In the genomic region with DNA sequence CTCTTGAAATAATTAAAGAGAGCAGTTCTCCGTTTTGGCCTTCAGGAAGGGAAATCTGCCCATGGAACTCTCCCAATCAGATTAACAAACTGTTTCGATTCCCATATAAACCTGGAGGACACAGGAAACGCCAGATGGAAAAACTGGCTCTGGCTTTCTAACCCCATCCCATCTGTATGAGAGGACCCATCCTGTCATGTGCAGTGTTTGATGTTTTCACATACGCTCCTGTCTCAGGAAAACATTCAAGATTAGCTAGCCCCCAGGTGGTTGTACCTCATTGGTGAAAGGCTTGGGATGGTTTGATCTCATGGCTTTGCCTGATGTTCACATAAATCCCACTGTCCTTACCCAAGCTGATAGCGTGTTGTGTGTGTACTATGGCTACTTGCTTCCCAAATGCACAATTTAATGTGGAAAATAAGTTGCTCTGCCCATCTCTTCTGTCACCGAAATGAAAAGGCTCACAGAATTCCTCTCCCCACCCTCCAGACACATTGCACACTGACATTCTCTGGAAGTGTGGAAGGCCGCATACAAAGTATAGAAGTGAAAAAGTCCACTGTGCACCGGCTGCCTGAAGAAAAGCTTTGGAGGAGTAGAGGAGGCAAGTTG, we compare ENCODE assay signal across 9 cellular contexts. TPM values are rescaled to one million over a fixed set of nuclear protein-coding genes. Genes with fewer than 3 reads are reported as not detected.
A peak's percentile ranks its signal among the peaks of the same experiment; 100 is the strongest.
DNase-seq lines count a peak whose midpoint lies in the region; ATAC-seq and TF ChIP-seq lines count a peak whose summit lies in the region.
"Had no signal": no experiment of that assay in that cellular context is flagged by ENCODE, and none has a peak within 500 bp of the region (broad histone marks: within the 10 kb centered on the region; RNA-seq: fewer than 3 reads in every experiment).

No MANE protein-coding gene starts in this region.

- H3K36me3 Mint-ChIP-seq in CD4-positive, CD25-positive, alpha-beta regulatory T cell = peaks cover 5% of the 10 kb centered on the region
- peaks cover 25% of the 10 kb centered on the region for H3K36me3 Mint-ChIP-seq in activated B cell treated with CpG ODN at 0.5 μM for 24 hours (ENCODE audit: low read depth)

- peaks cover 9% of the 10 kb centered on the region for H3K36me3 ChIP-seq in CD4-positive, CD25-positive, alpha-beta regulatory T cell (ENCODE audit: control insufficient read depth, insufficient read depth, low read length)
- peaks cover 0 to 4% (median 0%) of the 10 kb centered on the region in 4 donors for H3K36me3 ChIP-seq in right lobe of liver
- H3K36me3 ChIP-seq in Peyer's patch = peaks cover 0 to 23% (median 0%) of the 10 kb centered on the region in 3 donors

- no peaks in the 10 kb centered on the region for H3K9me3 ChIP-seq in CD4-positive, CD25-positive, alpha-beta regulatory T cell (ENCODE audit: control insufficient read depth in 2 of 2, low read length in 2 of 2)
- H3K9me3 ChIP-seq in right lobe of liver (no peaks in the 10 kb centered on the region), Peyer's patch (no peaks in the 10 kb centered on the region)

- CTCF ChIA-PET in activated B cell treated with CpG ODN at 0.5 μM for 24 hours (lab: Charles Lee) = interaction anchor here (1.6 to 1.8 kb wide), 2 partner anchors 15 to 158 kb away, joined by 4 to 6 read pairs; no protein-coding TSS in a partner anchor

- 71% methylated on average over 4 of the region's 8 CpGs for WGBS in right lobe of liver (ENCODE audit: insufficient coverage, low coverage, low lambda C conversion rate, missing lambda C conversion rate)

- H3K9me3 Mint-ChIP-seq in CD4-positive, CD25-positive, alpha-beta regulatory T cell = no peaks in the 10 kb centered on the region
- H3K9me3 Mint-ChIP-seq in activated B cell treated with CpG ODN at 0.5 μM for 24 hours = no peaks in the 10 kb centered on the region
- H3K9me3 Mint-ChIP-seq: activated naive CD8-positive, alpha-beta T cell treated with anti-CD3 and anti-CD28 coated beads, Interleukin-2, amount 10 ng/mL, durations not matched to agents 7 days and 5 days had no signal

- H3K27ac Mint-ChIP-seq in CD4-positive, CD25-positive, alpha-beta regulatory T cell = peak overlapping the region in 1 of 3 donors; percentile 11
- H3K27ac Mint-ChIP-seq in activated B cell treated with CpG ODN at 0.5 μM for 24 hours = no peak overlapping the region
- H3K27ac Mint-ChIP-seq: activated naive CD8-positive, alpha-beta T cell treated with anti-CD3 and anti-CD28 coated beads, Interleukin-2, amount 10 ng/mL, durations not matched to agents 7 days and 5 days had no signal

- no peak for ATAC-seq in CD4-positive, CD25-positive, alpha-beta regulatory T cell (ENCODE audit: low read depth in 2 of 2)
- no peak for ATAC-seq in activated B cell treated with CpG ODN at 0.5 μM for 24 hours (ENCODE audit: low read depth)
- ATAC-seq in right lobe of liver = peak in 2 of 4 donors; percentile 1 to 2

- H3K27me3 Mint-ChIP-seq in CD4-positive, CD25-positive, alpha-beta regulatory T cell = no peaks in the 10 kb centered on the region
- no peaks in the 10 kb centered on the region for H3K27me3 Mint-ChIP-seq in activated B cell treated with CpG ODN at 0.5 μM for 24 hours
- H3K27me3 Mint-ChIP-seq: activated naive CD8-positive, alpha-beta T cell treated with anti-CD3 and anti-CD28 coated beads, Interleukin-2, amount 10 ng/mL, durations not matched to agents 7 days and 5 days had no signal

- no peak for TF ChIP-seq CTCF in activated B cell treated with CpG ODN at 0.5 μM for 24 hours (IDR thresholded peaks at IDR 0.05)
- no peak for TF ChIP-seq CTCF in right lobe of liver (IDR thresholded peaks at IDR 0.05)
- TF ChIP-seq CTCF in Peyer's patch (IDR thresholded peaks at IDR 0.05) = no peak

- H3K4me1 Mint-ChIP-seq in CD4-positive, CD25-positive, alpha-beta regulatory T cell = peaks cover 0 to 24% (median 10%) of the 10 kb centered on the region in 4 donors
- peaks cover 16% of the 10 kb centered on the region for H3K4me1 Mint-ChIP-seq in activated B cell treated with CpG ODN at 0.5 μM for 24 hours

- peaks cover 22% of the 10 kb centered on the region for H3K4me1 ChIP-seq in CD4-positive, CD25-positive, alpha-beta regulatory T cell (ENCODE audit: control insufficient read depth, insufficient read depth, low read length, poor library complexity, severe bottlenecking)
- H3K4me1 ChIP-seq in right lobe of liver (peaks cover 0 to 63% (median 26%) of the 10 kb centered on the region in 4 donors), Peyer's patch (peaks cover 0 to 20% (median 3%) of the 10 kb centered on the region in 4 donors)

- peak overlapping the region; percentile 13 to 74 (median 62) for H3K4me3 Mint-ChIP-seq in CD4-positive, CD25-positive, alpha-beta regulatory T cell
- peak overlapping the region; percentile 44 for H3K4me3 Mint-ChIP-seq in activated B cell treated with CpG ODN at 0.5 μM for 24 hours
- H3K4me3 Mint-ChIP-seq: activated naive CD8-positive, alpha-beta T cell treated with anti-CD3 and anti-CD28 coated beads, Interleukin-2, amount 10 ng/mL, durations not matched to agents 7 days and 5 days had no signal

- no peak overlapping the region for H3K27ac ChIP-seq in CD4-positive, CD25-positive, alpha-beta regulatory T cell (ENCODE audit: insufficient read depth, low read length, poor library complexity, severe bottlenecking)
- peak overlapping the region; percentile 48 to 96 (median 65) for H3K27ac ChIP-seq in right lobe of liver
- H3K27ac ChIP-seq in Peyer's patch = peak overlapping the region in 2 of 4 donors; percentile 9 to 15

- intact Hi-C loops in activated B cell treated with CpG ODN at 0.5 μM for 24 hours (cut with micrococcal nuclease) = loop anchor here (5.0 to 10.0 kb wide), 4 partner anchors 69 to 523 kb away; a partner anchor contains a TSS
- intact Hi-C loops in right lobe of liver (cut with DNase I) = no loop called here

- no peak for DNase-seq in CD4-positive, CD25-positive, alpha-beta regulatory T cell
- DNase-seq in HT-29 (ENCODE audit: low spot score) = peak; percentile 28
- no peak for DNase-seq in activated B cell treated with CpG ODN at 0.5 μM for 24 hours
- DNase-seq in right lobe of liver = no peak
- DNase-seq in Peyer's patch = no peak
- no peak for DNase-seq in NCI-H774 (lab: John Stamatoyannopoulos, UW)
- DNase-seq in NAMALWA (ENCODE audit: low spot score) = no peak
- no peak for DNase-seq in iPS-NIHi7 (ENCODE audit: extremely low spot score)
- DNase-seq: activated naive CD8-positive, alpha-beta T cell treated with anti-CD3 and anti-CD28 coated beads, Interleukin-2, amount 10 ng/mL, durations not matched to agents 7 days and 5 days had no signal

- POLR2A ChIA-PET in activated B cell treated with CpG ODN at 0.5 μM for 24 hours (lab: Charles Lee) = interaction anchor here (1.0 to 4.0 kb wide), 3 partner anchors 17 to 358 kb away, joined by 3 to 103 read pairs (median 18); a partner anchor contains a TSS

- H3K27me3 ChIP-seq in CD4-positive, CD25-positive, alpha-beta regulatory T cell (ENCODE audit: control insufficient read depth, insufficient read depth, low read length) = no peaks in the 10 kb centered on the region
- H3K27me3 ChIP-seq in right lobe of liver (no peaks in the 10 kb centered on the region), Peyer's patch (no peaks in the 10 kb centered on the region)

- TF ChIP-seq POLR2A in right lobe of liver (IDR thresholded peaks at IDR 0.05) = no peak
- no peak for TF ChIP-seq POLR2A in Peyer's patch (IDR thresholded peaks at IDR 0.05)

- H3K4me3 ChIP-seq in CD4-positive, CD25-positive, alpha-beta regulatory T cell (ENCODE audit: low read depth, low read length) = no peak overlapping the region
- no peak overlapping the region for H3K4me3 ChIP-seq in right lobe of liver
- no peak overlapping the region for H3K4me3 ChIP-seq in Peyer's patch

RNA-seq across cellular contexts. Expression of a gene that starts 18.2 kb away (rescaled TPM):
- total RNA-seq in CD4-positive, CD25-positive, alpha-beta regulatory T cell = 96.7 TPM
- 10 to 100 TPM; 30.2 to 39.3 (median 35.1) TPM for polyA plus RNA-seq in CD4-positive, CD25-positive, alpha-beta regulatory T cell
- total RNA-seq in HT-29 (2014; rRNA removed; shearing (Covaris generic)) = 6.9 and 7.3 TPM in 2 replicates
- total RNA-seq in activated B cell treated with CpG ODN at 0.5 μM for 24 hours (11.9 and 12.9 TPM in 2 replicates), right lobe of liver (10 to 100 TPM; 22.7 to 47.6 (median 28.7) TPM), Peyer's patch (10 to 100 TPM; 17.2 to 30.0 (median 24.0) TPM)
